8 cellular contexts compared by ENCODE assay signal in the genomic region with DNA sequence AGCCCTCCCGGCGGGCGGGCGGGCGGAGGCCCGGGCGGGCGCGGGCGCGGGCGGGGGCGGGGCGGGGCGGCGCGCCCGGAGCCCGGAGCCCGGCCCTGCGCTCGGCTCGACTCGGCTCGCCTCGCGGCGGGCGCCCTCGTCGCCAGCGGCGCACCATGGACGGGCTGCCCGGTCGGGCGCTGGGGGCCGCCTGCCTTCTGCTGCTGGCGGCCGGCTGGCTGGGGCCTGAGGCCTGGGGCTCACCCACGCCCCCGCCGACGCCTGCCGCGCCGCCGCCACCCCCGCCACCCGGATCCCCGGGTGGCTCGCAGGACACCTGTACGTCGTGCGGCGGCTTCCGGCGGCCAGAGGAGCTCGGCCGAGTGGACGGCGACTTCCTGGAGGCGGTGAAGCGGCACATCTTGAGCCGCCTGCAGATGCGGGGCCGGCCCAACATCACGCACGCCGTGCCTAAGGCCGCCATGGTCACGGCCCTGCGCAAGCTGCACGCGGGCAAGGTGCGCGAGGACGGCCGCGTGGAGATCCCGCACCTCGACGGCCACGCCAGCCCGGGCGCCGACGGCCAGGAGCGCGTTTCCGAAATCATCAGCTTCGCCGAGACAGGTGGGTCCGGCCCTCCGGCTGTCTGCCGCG. TPM values are rescaled to one million over a fixed set of nuclear protein-coding genes. Genes with fewer than 3 reads are reported as not detected.
DNase-seq lines count a peak whose midpoint lies in the region; ATAC-seq, FAIRE-seq and TF ChIP-seq lines count a peak whose summit lies in the region.

TSS of gene INHBB (plus strand) at position 103 of the 633 bp plus-strand sequence. CDS start at position 156, 53 bp downstream.

- DNase-seq in AG20443 (ENCODE audit: low spot score): peak; percentile 67
- no peak for DNase-seq in IMR-90
- DNase-seq in bronchial epithelial cell (ENCODE audit: low read depth): no peak
- no peak for DNase-seq in mesendoderm
- DNase-seq in OCI-M2 (lab: John Stamatoyannopoulos, UW; ENCODE audit: unreplicated experiment): no peak
- no peak for DNase-seq in SKM-1 (lab: John Stamatoyannopoulos, UW; ENCODE audit: unreplicated experiment)

- intact Hi-C loops in IMR-90 (cut with micrococcal nuclease): no loop called here

- TF ChIP-seq CTCF in IMR-90 (conservative IDR thresholded peaks at IDR 0.05; ENCODE audit: low read depth, low read length) (no peak), bronchial epithelial cell (IDR thresholded peaks at IDR 0.05; ENCODE audit: insufficient read depth, low read length, severe bottlenecking) (no peak)

- H3K79me1 ChIP-seq in IMR-90 (ENCODE audit: low read depth in 1 of 2, low read length in 2 of 2) (no peaks in the 10 kb centered on the region), mesendoderm (ENCODE audit: low read length) (no peaks in the 10 kb centered on the region)

- H2AK5ac ChIP-seq in IMR-90 (ENCODE audit: low read depth, low read length): no peak within 1 kb of the TSS
- H2AK5ac ChIP-seq in mesendoderm (ENCODE audit: low read length): no peak within 1 kb of the TSS

- 6% methylated on average over 44 of the region's 97 CpGs; no CpG with 5 or more reads in 1 of the 2 experiments for WGBS in IMR-90 (ENCODE audit: extremely low coverage in 2 of 2, insufficient read length in 1 of 2), 2 experiments
- WGBS in mesendoderm (ENCODE audit: extremely low coverage, insufficient coverage, low lambda C conversion rate): no CpG with 5 or more reads among the region's 97 CpGs
- WGBS in urinary bladder: 1% methylated on average over 82 of the region's 97 CpGs

- no TSS peak for BruUV-seq in IMR-90 (replicated peaks; lab: Mats Ljungman, UMichigan)

- H2AFZ ChIP-seq in IMR-90 (replicated peaks; ENCODE audit: low read length, poor library complexity): peak within 1 kb of the TSS; percentile 85

- FAIRE-seq in bronchial epithelial cell (lab: Jason Lieb, UNC): no peak

- in situ Hi-C loops in IMR-90 (cut with MboI; ENCODE audit: low sequenced_read_pairs): loop anchor here (10.0 to 25.0 kb wide), 2 partner anchors 466 to 729 kb away; no protein-coding TSS in a partner anchor

- peak within 1 kb of the TSS; percentile 48 for H3K4me3 ChIP-seq in IMR-90 (ENCODE audit: insufficient read depth, low read depth, low read length)
- H3K4me3 ChIP-seq in bronchial epithelial cell (ENCODE audit: low read depth, low read length): peak within 1 kb of the TSS; percentile 33
- no peak within 1 kb of the TSS for H3K4me3 ChIP-seq in mesendoderm (ENCODE audit: low read length)
- H3K4me3 ChIP-seq in urinary bladder (ENCODE audit: low read depth, low read length): peak within 1 kb of the TSS; percentile 58

- POLR2A ChIA-PET in IMR-90 (lab: Charles Lee; ENCODE audit: unreplicated experiment): interaction anchor here (0.6 kb wide), 1 partner anchor 187 kb away, joined by 9 read pairs; no protein-coding TSS in a partner anchor

- H3K36me3 ChIP-seq in IMR-90 (ENCODE audit: control insufficient read depth, insufficient read depth, low read length): no peaks in the 10 kb centered on the region
- H3K36me3 ChIP-seq in bronchial epithelial cell (ENCODE audit: control insufficient read depth, insufficient read depth, low read length): no peaks in the 10 kb centered on the region
- H3K36me3 ChIP-seq in mesendoderm (ENCODE audit: control insufficient read depth, insufficient read depth, low read length): no peaks in the 10 kb centered on the region
- H3K36me3 ChIP-seq in urinary bladder (ENCODE audit: insufficient read depth): no peaks in the 10 kb centered on the region

- H4K20me1 ChIP-seq in IMR-90 (ENCODE audit: insufficient read depth, low read length): peaks cover 12% of the 10 kb centered on the region

- H3K27ac ChIP-seq in IMR-90 (ENCODE audit: insufficient read depth, low read length) (no peak within 1 kb of the TSS), mesendoderm (ENCODE audit: low read depth, low read length) (no peak within 1 kb of the TSS), urinary bladder (ENCODE audit: low read depth) (no peak within 1 kb of the TSS)

- H2BK20ac ChIP-seq in IMR-90 (ENCODE audit: low read depth, low read length): no peak within 1 kb of the TSS

- no peak within 1 kb of the TSS for H3K14ac ChIP-seq in IMR-90 (replicated peaks; ENCODE audit: low read depth, low read length)

- no peaks in the 10 kb centered on the region for H3K9me3 ChIP-seq in IMR-90 (ENCODE audit: control insufficient read depth, insufficient read depth, low read length)

- H2BK120ac ChIP-seq in IMR-90 (ENCODE audit: low read depth, low read length): no peak within 1 kb of the TSS
- no peak within 1 kb of the TSS for H2BK120ac ChIP-seq in mesendoderm (ENCODE audit: low read depth, low read length)

- no peak within 1 kb of the TSS for H3K4ac ChIP-seq in IMR-90 (ENCODE audit: low read depth, low read length)
- H3K4ac ChIP-seq in mesendoderm (ENCODE audit: low read depth, low read length): no peak within 1 kb of the TSS

- H3K9ac ChIP-seq in IMR-90 (ENCODE audit: low read depth, low read length) (peak within 1 kb of the TSS; percentile 23; the same call in 1 of the 2 replicates), mesendoderm (ENCODE audit: low read length) (no peak within 1 kb of the TSS)

- H3K27me3 ChIP-seq in IMR-90 (ENCODE audit: control insufficient read depth, insufficient read depth, low read length) (peaks cover 88% of the 10 kb centered on the region), bronchial epithelial cell (ENCODE audit: control insufficient read depth, insufficient read depth, low read length) (peaks cover 25% of the 10 kb centered on the region), mesendoderm (ENCODE audit: insufficient read depth, low read length, poor library complexity) (peaks cover 55% of the 10 kb centered on the region)

- no peak within 1 kb of the TSS for H2BK15ac ChIP-seq in IMR-90 (ENCODE audit: low read depth, low read length)
- no peak within 1 kb of the TSS for H2BK15ac ChIP-seq in mesendoderm (replicated peaks; ENCODE audit: low read depth)

- H3K79me2 ChIP-seq in mesendoderm (ENCODE audit: control insufficient read depth, insufficient read depth, low read length): no peaks in the 10 kb centered on the region

- dilution Hi-C loops in IMR-90 (cut with HindIII; ENCODE audit: low sequenced_read_pairs, unreplicated experiment): no loop called here

- H3K56ac ChIP-seq in IMR-90 (ENCODE audit: extremely low read depth, insufficient read depth, low read length): no peak within 1 kb of the TSS
- H3K56ac ChIP-seq in mesendoderm (ENCODE audit: low read length): peak within 1 kb of the TSS; percentile 56

- H3K18ac ChIP-seq in IMR-90 (ENCODE audit: low read depth, low read length): no peak within 1 kb of the TSS
- no peak within 1 kb of the TSS for H3K18ac ChIP-seq in mesendoderm (ENCODE audit: low read length)

- peak within 1 kb of the TSS; percentile 77 for H3K4me2 ChIP-seq in IMR-90 (ENCODE audit: low read depth, low read length)
- H3K4me2 ChIP-seq in mesendoderm (ENCODE audit: low read length): peak within 1 kb of the TSS; percentile 34

- H4K91ac ChIP-seq in IMR-90 (ENCODE audit: insufficient read depth, low read depth, low read length): no peak within 1 kb of the TSS

- no peak within 1 kb of the TSS for H3K23ac ChIP-seq in IMR-90 (ENCODE audit: low read depth, low read length)
- H3K23ac ChIP-seq in mesendoderm (ENCODE audit: low read length): peak within 1 kb of the TSS; percentile 24

- no peak within 1 kb of the TSS for H2AK9ac ChIP-seq in IMR-90 (replicated peaks; ENCODE audit: low read depth, low read length, poor library complexity)

- TF ChIP-seq POLR2A in IMR-90 (IDR thresholded peaks at IDR 0.05; ENCODE audit: low read depth, low read length): no peak

- H4K8ac ChIP-seq in IMR-90 (ENCODE audit: low read depth in 2 of 2, low read length in 2 of 2) (no peak within 1 kb of the TSS), mesendoderm (ENCODE audit: low read depth, low read length) (no peak within 1 kb of the TSS)

- TF ChIP-seq RAD21 in IMR-90 (IDR thresholded peaks at IDR 0.05; ENCODE audit: low read length): no peak

- peak; percentile 10; the same call in 1 of the 2 replicates for ATAC-seq in IMR-90 (ENCODE audit: low read depth)
- ATAC-seq in HG03039 (IDR thresholded peaks at IDR 0.05; ENCODE audit: unreplicated experiment): no peak

- H2BK5ac ChIP-seq in IMR-90 (ENCODE audit: low read depth, low read length, poor library complexity, severe bottlenecking) (no peak within 1 kb of the TSS), mesendoderm (ENCODE audit: low read length) (no peak within 1 kb of the TSS)

- no peak within 1 kb of the TSS for H4K5ac ChIP-seq in IMR-90 (ENCODE audit: low read depth, low read length)
- H4K5ac ChIP-seq in mesendoderm (ENCODE audit: low read length): no peak within 1 kb of the TSS

- H3K9me1 ChIP-seq in IMR-90 (ENCODE audit: insufficient read depth, low read length): no peaks in the 10 kb centered on the region

- peaks cover 6% of the 10 kb centered on the region; the same call in 1 of the 2 replicates for H3K4me1 ChIP-seq in IMR-90 (ENCODE audit: control insufficient read depth, insufficient read depth, low read length)
- no peaks in the 10 kb centered on the region for H3K4me1 ChIP-seq in mesendoderm (ENCODE audit: control insufficient read depth, low read depth, low read length)
- peaks cover 2% of the 10 kb centered on the region for H3K4me1 ChIP-seq in urinary bladder (ENCODE audit: insufficient read depth)

- CTCF ChIA-PET in IMR-90 (lab: Yijun Ruan, JAX): no interaction called here

TF ChIP-seq in IMR-90, 13 proteins besides CTCF, POLR2A, EP300 and RAD21:
- TF ChIP-seq SMC3 (IDR thresholded peaks at IDR 0.05; ENCODE audit: low read depth, low read length) (no peak), CHD1 (IDR thresholded peaks at IDR 0.05; ENCODE audit: low read depth, low read length) (no peak), ELK1 (IDR thresholded peaks at IDR 0.05; ENCODE audit: borderline replicate concordance, low read depth, low read length) (no peak), MXI1 (IDR thresholded peaks at IDR 0.05; ENCODE audit: borderline replicate concordance, low read depth, low read length) (no peak)

RNA-seq across cellular contexts. Expression of gene INHBB, which starts in this region (rescaled TPM):
- 0.18 and 0.28 TPM in 2 replicates for total RNA-seq in IMR-90 (2012; rRNA removed)
- 0.92 and 1.0 TPM in 2 replicates for polyA plus RNA-seq in IMR-90 (2012; rRNA removed)
- polyA plus RNA-seq in IMR-90 (2012; cell fraction: cytosol; rRNA removed): 0.61 and 2.2 TPM in 2 replicates
- 1.1 and 1.2 TPM in 2 replicates for polyA plus RNA-seq in IMR-90 (2012; cell fraction: nucleus; rRNA removed; ENCODE audit: low replicate concordance)
- 0.53 and 2.3 TPM in 2 replicates for total RNA-seq in bronchial epithelial cell
- polyA plus RNA-seq in mesendoderm (2013, experiment 1 of 2): 0.01 TPM
- polyA plus RNA-seq in mesendoderm (2013, experiment 2 of 2): 0.01 TPM
- 0.74 TPM for total RNA-seq in urinary bladder
- polyA plus RNA-seq in urinary bladder: 11.2 TPM
